1 cellular context compared by ENCODE assay signal in the genomic region with DNA sequence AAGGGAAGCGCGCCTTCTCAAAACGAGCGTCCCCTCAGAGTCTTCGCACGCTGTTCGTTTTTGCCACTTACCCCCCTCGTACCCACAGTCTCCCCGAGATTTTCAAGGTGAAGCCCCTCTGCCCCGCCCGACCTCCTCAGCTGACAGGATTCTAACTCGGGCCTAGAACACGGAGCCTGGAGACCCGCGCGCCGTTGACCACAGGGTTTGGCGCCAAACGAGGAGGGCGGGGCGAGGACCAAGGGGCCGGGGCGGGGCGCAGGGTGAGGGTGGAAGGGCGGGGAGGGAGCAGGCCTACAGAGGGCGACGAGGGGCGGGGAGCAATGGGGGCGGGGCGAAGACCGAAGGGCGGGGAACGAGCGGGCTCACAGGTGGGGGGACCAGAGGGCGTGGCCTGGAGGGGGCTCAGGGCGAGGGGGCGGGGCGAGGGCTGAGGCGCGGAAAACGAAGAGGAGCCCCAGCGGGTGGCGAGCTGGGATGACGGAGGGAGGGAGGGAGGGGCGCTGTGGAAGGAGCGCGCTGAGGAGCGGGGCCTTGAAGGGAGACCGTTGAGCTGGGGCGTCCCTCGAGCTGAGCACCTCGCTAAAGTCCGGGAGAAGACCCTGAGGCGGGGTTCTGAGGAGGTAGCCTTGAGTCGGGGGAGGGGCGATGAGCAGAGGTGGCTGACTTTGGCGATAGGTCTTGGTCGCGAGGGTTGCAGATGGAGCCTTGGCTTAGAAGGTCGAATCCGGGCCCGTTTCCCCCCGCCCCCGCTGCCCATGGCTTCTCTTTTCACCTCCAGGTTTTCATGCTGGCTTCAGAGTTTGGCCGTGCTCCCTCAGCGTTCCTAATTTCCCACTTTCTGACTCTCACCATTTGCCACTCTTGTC.
A peak's percentile ranks its signal among the peaks of the same experiment; 100 is the strongest.
TF ChIP-seq lines count a peak whose summit lies in the region.

A gene with protein sequence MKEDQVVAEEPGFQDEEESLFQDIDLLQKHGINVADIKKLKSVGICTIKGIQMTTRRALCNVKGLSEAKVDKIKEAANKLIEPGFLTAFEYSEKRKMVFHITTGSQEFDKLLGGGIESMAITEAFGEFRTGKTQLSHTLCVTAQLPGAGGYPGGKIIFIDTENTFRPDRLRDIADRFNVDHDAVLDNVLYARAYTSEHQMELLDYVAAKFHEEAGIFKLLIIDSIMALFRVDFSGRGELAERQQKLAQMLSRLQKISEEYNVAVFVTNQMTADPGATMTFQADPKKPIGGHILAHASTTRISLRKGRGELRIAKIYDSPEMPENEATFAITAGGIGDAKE (minus strand): TSS at position 212 of the 869 bp plus-strand sequence. CDS start 1,927 bp downstream, outside the sequence.

TF ChIP-seq in H1, 55 proteins besides CTCF, POLR2A, EP300 and RAD21:
- TF ChIP-seq EGR1 (IDR thresholded peaks at IDR 0.05; ENCODE audit: borderline replicate concordance, low read depth, low read length) (peak; percentile 60; the same call in 1 of the 2 replicates), POLR2AphosphoS5 (IDR thresholded peaks at IDR 0.05; ENCODE audit: low read depth, low read length) (peak; percentile 36), SUZ12 (IDR thresholded peaks at IDR 0.05; ENCODE audit: low read length) (no peak), CTBP2 (IDR thresholded peaks at IDR 0.05; ENCODE audit: borderline replicate concordance, insufficient read depth, insufficient read length, low read length) (no peak), CBX5 (IDR thresholded peaks at IDR 0.05; ENCODE audit: low read depth, low read length) (no peak), YY1 (IDR thresholded peaks at IDR 0.05; ENCODE audit: low read depth, low read length) (no peak), BACH1 (IDR thresholded peaks at IDR 0.05; ENCODE audit: low read length) (no peak), CHD2 (IDR thresholded peaks at IDR 0.05; ENCODE audit: low read length) (no peak), KDM4A (IDR thresholded peaks at IDR 0.05; ENCODE audit: low read depth, low read length, severe bottlenecking) (peak; percentile 84), SP2 (IDR thresholded peaks at IDR 0.05; ENCODE audit: low read length) (no peak), SP1 (IDR thresholded peaks at IDR 0.05; ENCODE audit: low read depth, low read length) (0 out of 2 replicates have a peak, but pooled peaks have one; percentile 0), GABPA (IDR thresholded peaks at IDR 0.05; ENCODE audit: borderline replicate concordance, insufficient read depth, low read length) (no peak), KDM1A (IDR thresholded peaks at IDR 0.05; ENCODE audit: borderline replicate concordance, low read length) (no peak), TBP (IDR thresholded peaks at IDR 0.05; ENCODE audit: low read depth, low read length) (peak; percentile 26; the same call in 1 of the 2 replicates), TAF1 (IDR thresholded peaks at IDR 0.05; ENCODE audit: low read depth, low read length) (peak; percentile 70; the same call in 1 of the 2 replicates), GTF2F1 (IDR thresholded peaks at IDR 0.05; ENCODE audit: borderline replicate concordance, low read depth, low read length) (no peak), FOSL1 (IDR thresholded peaks at IDR 0.05; ENCODE audit: insufficient read depth, low read depth, low read length) (no peak), JUND (IDR thresholded peaks at IDR 0.05; ENCODE audit: low read length) (peak; percentile 17; the same call in 1 of the 2 replicates), SRF (IDR thresholded peaks at IDR 0.05; ENCODE audit: low read depth, low read length) (no peak), HDAC6 (IDR thresholded peaks at IDR 0.05; ENCODE audit: low read depth, low read length) (no peak), HDAC2 (IDR thresholded peaks at IDR 0.05; ENCODE audit: borderline replicate concordance in 1 of 2, low read depth in 2 of 2, low read length in 2 of 2) (0 out of 4 replicates have a peak, but pooled peaks of 1 of the 2 experiments have one; percentile 7), PHF8 (conservative IDR thresholded peaks at IDR 0.05; ENCODE audit: low read depth, low read length) (peak; percentile 61), SIRT6 (IDR thresholded peaks at IDR 0.05; ENCODE audit: low read length) (no peak), TAF7 (optimal IDR thresholded peaks at IDR 0.05; ENCODE audit: borderline replicate concordance, low read depth, low read length) (peak; percentile 57), CREB1 (IDR thresholded peaks at IDR 0.05) (peak; percentile 69), KDM5A (IDR thresholded peaks at IDR 0.05; ENCODE audit: low read length) (no peak), ASH2L (IDR thresholded peaks at IDR 0.05; ENCODE audit: low read length) (peak; percentile 1)
- TF ChIP-seq, protein P1, sequence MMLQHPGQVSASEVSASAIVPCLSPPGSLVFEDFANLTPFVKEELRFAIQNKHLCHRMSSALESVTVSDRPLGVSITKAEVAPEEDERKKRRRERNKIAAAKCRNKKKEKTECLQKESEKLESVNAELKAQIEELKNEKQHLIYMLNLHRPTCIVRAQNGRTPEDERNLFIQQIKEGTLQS (IDR thresholded peaks at IDR 0.05; ENCODE audit: insufficient read depth, low read depth, low read length), result no peak
- TF ChIP-seq, protein P2, sequence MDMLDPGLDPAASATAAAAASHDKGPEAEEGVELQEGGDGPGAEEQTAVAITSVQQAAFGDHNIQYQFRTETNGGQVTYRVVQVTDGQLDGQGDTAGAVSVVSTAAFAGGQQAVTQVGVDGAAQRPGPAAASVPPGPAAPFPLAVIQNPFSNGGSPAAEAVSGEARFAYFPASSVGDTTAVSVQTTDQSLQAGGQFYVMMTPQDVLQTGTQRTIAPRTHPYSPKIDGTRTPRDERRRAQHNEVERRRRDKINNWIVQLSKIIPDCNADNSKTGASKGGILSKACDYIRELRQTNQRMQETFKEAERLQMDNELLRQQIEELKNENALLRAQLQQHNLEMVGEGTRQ (IDR thresholded peaks at IDR 0.05; ENCODE audit: low read length), result 0 out of 2 replicates have a peak, but pooled peaks have one; percentile 23
